Comparison of ENCODE assay signal across 2 cellular contexts in the genomic region with DNA sequence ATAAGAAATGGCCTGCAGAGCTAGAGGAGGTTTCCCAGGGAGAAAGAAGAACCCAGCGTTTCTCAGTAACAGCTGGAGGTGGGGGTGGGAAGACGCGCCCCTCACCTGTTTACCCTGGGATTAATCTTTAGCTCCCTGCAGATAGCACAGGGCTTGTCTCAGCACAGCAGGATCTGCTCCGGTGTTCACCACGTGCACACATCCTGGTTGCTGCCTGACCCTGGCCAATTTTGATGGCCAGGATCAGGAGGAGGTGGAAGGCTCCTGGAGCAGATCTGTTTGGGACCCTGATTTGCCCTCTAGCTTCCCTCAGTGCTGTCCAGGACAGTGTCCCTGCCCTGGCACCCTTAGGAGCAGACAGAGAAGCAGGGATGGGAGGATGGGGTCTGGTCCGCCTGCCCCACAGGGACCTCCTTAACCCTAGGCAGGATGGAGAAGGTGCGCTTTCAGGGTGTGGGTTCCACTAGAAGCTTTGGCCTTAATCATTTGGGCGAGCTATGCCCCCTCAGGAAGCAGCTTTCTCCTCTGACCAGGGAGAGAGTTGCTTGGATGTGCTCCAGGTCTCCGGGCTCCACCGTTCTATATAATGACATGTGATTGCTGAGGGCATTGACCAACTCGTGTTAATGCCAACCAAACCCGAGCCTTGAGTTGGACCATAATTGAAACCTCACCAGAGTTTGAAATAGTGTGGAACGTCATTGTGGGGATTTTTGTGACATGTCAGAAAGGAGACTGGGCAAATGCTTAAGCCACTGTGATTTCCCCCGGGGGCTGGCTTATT.
TF ChIP-seq lines count a peak whose summit lies in the region.

No MANE protein-coding gene starts in this region.

TF ChIP-seq in IMR-90, 13 proteins besides CTCF, POLR2A, EP300 and RAD21:
- TF ChIP-seq MAFK (IDR thresholded peaks at IDR 0.05; ENCODE audit: low read depth, low read length) (no peak), FOS (IDR thresholded peaks at IDR 0.05; ENCODE audit: low read depth, low read length) (no peak), MAZ (IDR thresholded peaks at IDR 0.05; ENCODE audit: borderline replicate concordance, low read depth, low read length) (no peak), BHLHE40 (IDR thresholded peaks at IDR 0.05; ENCODE audit: low read depth, low read length) (no peak), MXI1 (IDR thresholded peaks at IDR 0.05; ENCODE audit: borderline replicate concordance, low read depth, low read length) (no peak), SMC3 (IDR thresholded peaks at IDR 0.05; ENCODE audit: low read depth, low read length) (no peak), NFE2L2 (IDR thresholded peaks at IDR 0.05; ENCODE audit: low read depth, low read length) (no peak), CHD1 (IDR thresholded peaks at IDR 0.05; ENCODE audit: low read depth, low read length) (no peak), CEBPB (IDR thresholded peaks at IDR 0.05; ENCODE audit: low read depth, low read length) (no peak), RCOR1 (IDR thresholded peaks at IDR 0.05; ENCODE audit: insufficient replicate concordance, low read length) (no peak), RFX5 (IDR thresholded peaks at IDR 0.05; ENCODE audit: low read depth, low read length) (no peak)
- TF ChIP-seq, protein P1, sequence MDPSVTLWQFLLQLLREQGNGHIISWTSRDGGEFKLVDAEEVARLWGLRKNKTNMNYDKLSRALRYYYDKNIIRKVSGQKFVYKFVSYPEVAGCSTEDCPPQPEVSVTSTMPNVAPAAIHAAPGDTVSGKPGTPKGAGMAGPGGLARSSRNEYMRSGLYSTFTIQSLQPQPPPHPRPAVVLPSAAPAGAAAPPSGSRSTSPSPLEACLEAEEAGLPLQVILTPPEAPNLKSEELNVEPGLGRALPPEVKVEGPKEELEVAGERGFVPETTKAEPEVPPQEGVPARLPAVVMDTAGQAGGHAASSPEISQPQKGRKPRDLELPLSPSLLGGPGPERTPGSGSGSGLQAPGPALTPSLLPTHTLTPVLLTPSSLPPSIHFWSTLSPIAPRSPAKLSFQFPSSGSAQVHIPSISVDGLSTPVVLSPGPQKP (IDR thresholded peaks at IDR 0.05; ENCODE audit: borderline replicate concordance, low read depth, low read length) = no peak
- TF ChIP-seq, protein P2, sequence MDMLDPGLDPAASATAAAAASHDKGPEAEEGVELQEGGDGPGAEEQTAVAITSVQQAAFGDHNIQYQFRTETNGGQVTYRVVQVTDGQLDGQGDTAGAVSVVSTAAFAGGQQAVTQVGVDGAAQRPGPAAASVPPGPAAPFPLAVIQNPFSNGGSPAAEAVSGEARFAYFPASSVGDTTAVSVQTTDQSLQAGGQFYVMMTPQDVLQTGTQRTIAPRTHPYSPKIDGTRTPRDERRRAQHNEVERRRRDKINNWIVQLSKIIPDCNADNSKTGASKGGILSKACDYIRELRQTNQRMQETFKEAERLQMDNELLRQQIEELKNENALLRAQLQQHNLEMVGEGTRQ (IDR thresholded peaks at IDR 0.05; ENCODE audit: low read depth, low read length) = no peak

TF ChIP-seq in K562, 482 proteins besides CTCF, POLR2A, EP300 and RAD21:
- TF ChIP-seq ZNF780A (CRISPR knock-in tag; IDR thresholded peaks at IDR 0.05) (no peak), CBFA2T2 (conservative IDR thresholded peaks at IDR 0.05) (peak; percentile 31; the same call in 1 of the 2 replicates), CBFA2T3 (IDR thresholded peaks at IDR 0.05) (peak; percentile 45), TCF3 (CRISPR knock-in tag; IDR thresholded peaks at IDR 0.05) (peak; percentile 38), DPF2 (IDR thresholded peaks at IDR 0.05) (no peak), TAL1 (IDR thresholded peaks at IDR 0.05) (0 out of 2 replicates have a peak, but pooled peaks have one; percentile 10)
- TF ChIP-seq, protein P3, sequence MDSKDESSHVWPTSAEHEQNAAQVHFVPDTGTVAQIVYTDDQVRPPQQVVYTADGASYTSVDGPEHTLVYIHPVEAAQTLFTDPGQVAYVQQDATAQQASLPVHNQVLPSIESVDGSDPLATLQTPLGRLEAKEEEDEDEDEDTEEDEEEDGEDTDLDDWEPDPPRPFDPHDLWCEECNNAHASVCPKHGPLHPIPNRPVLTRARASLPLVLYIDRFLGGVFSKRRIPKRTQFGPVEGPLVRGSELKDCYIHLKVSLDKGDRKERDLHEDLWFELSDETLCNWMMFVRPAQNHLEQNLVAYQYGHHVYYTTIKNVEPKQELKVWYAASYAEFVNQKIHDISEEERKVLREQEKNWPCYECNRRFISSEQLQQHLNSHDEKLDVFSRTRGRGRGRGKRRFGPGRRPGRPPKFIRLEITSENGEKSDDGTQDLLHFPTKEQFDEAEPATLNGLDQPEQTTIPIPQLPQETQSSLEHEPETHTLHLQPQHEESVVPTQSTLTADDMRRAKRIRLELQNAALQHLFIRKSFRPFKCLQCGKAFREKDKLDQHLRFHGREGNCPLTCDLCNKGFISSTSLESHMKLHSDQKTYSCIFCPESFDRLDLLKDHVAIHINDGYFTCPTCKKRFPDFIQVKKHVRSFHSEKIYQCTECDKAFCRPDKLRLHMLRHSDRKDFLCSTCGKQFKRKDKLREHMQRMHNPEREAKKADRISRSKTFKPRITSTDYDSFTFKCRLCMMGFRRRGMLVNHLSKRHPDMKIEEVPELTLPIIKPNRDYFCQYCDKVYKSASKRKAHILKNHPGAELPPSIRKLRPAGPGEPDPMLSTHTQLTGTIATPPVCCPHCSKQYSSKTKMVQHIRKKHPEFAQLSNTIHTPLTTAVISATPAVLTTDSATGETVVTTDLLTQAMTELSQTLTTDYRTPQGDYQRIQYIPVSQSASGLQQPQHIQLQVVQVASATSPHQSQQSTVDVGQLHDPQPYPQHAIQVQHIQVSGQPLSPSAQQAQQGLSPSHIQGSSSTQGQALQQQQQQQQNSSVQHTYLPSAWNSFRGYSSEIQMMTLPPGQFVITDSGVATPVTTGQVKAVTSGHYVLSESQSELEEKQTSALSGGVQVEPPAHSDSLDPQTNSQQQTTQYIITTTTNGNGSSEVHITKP (IDR thresholded peaks at IDR 0.05; ENCODE audit: partially characterized antibody) = no peak
